ENCODE assay signal across 17 cellular contexts in the genomic region with DNA sequence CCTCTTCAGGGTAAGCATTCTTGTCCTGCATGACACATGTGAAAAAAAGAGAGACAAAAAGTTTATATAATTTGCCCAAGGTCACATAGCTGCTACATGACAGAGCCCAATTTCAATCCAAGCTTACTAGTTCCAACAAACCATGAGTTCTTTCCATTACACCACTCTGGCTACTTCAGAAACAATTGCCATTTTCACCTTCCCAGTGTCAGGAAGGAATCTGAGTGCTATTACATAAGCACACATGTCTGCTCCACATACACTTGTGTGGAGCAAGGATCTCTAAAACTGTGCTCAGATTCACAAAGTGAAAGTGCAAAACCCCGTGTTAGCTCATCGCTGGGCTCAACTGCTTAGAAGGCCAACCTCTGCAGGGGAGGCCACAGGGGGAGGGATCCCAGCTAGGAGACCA.
A peak's percentile ranks its signal among the peaks of the same experiment; 100 is the strongest.
DNase-seq lines count a peak whose midpoint lies in the region; ATAC-seq, FAIRE-seq and TF ChIP-seq lines count a peak whose summit lies in the region.
"Had no signal": no experiment of that assay in that cellular context is flagged by ENCODE, and none has a peak within 500 bp of the region (broad histone marks: within the 10 kb centered on the region; RNA-seq: fewer than 3 reads in every experiment).

No MANE protein-coding gene starts in this region.

- no peak overlapping the region for H3K9ac ChIP-seq in SK-N-SH

- H4K20me1 ChIP-seq in SK-N-SH (ENCODE audit: insufficient read depth), result no peaks in the 10 kb centered on the region

- H2AFZ ChIP-seq in SK-N-SH (ENCODE audit: low read depth), result no peak overlapping the region

- H3F3A ChIP-seq in SK-N-SH (replicated peaks; ENCODE audit: insufficient read depth), result no peaks in the 10 kb centered on the region

- POLR2A ChIA-PET in SK-N-SH (lab: Yijun Ruan, JAX), result no interaction called here

- H3K9me3 ChIP-seq in SK-N-SH (no peaks in the 10 kb centered on the region), lower lobe of right lung (no peaks in the 10 kb centered on the region), upper lobe of right lung (no peaks in the 10 kb centered on the region)
- H3K9me3 ChIP-seq: breast epithelium had no signal

- H3K36me3 ChIP-seq in SK-N-SH (replicated peaks in 1 of 2; ENCODE audit: control insufficient read depth in 1 of 2, insufficient read depth in 2 of 2, low read length in 1 of 2) (no peaks in the 10 kb centered on the region), bronchial epithelial cell (ENCODE audit: control insufficient read depth, insufficient read depth, low read length) (no peaks in the 10 kb centered on the region), lower lobe of right lung (no peaks in the 10 kb centered on the region), upper lobe of right lung (no peaks in the 10 kb centered on the region)
- H3K36me3 ChIP-seq: breast epithelium had no signal

- TF ChIP-seq CTCF in SK-N-SH (IDR thresholded peaks at IDR 0.05), result no peak
- TF ChIP-seq CTCF in bronchial epithelial cell (IDR thresholded peaks at IDR 0.05; ENCODE audit: insufficient read depth, low read length, severe bottlenecking), result no peak
- no peak for TF ChIP-seq CTCF in lower lobe of right lung (IDR thresholded peaks at IDR 0.05)
- no peak for TF ChIP-seq CTCF in upper lobe of right lung (IDR thresholded peaks at IDR 0.05)

- intact Hi-C loops in lower lobe of right lung (cut with DNase I) (no loop called here), upper lobe of right lung (cut with DNase I) (no loop called here)

- TF ChIP-seq RAD21 in SK-N-SH (IDR thresholded peaks at IDR 0.05; ENCODE audit: low read length), result no peak

- 0 out of 2 replicates have a peak overlapping the region, but pooled peaks have one; percentile 44 for H3K4me2 ChIP-seq in SK-N-SH

- H3K4me1 ChIP-seq in SK-N-SH (ENCODE audit: control insufficient read depth in 1 of 2, insufficient read depth in 2 of 2, low read depth in 1 of 2, low read length in 1 of 2) (no peaks in the 10 kb centered on the region), lower lobe of right lung (no peaks in the 10 kb centered on the region), upper lobe of right lung (no peaks in the 10 kb centered on the region)
- H3K4me1 ChIP-seq: breast epithelium had no signal

- no peak overlapping the region for H3K27ac ChIP-seq in SK-N-SH (ENCODE audit: low read depth in 2 of 2, low read length in 1 of 2)
- peak overlapping the region; percentile 48 for H3K27ac ChIP-seq in lower lobe of right lung
- H3K27ac ChIP-seq in upper lobe of right lung, result peak overlapping the region; percentile 40
- H3K27ac ChIP-seq: breast epithelium had no signal

- CTCF ChIA-PET in SK-N-SH (lab: Yijun Ruan, JAX), result interaction anchor here (0.7 to 1.3 kb wide), 2 partner anchors 24 to 56 kb away, joined by 4 read pairs; no protein-coding TSS in a partner anchor

- peaks cover 5% of the 10 kb centered on the region; the same call in 1 of the 2 replicates for H3K9me2 ChIP-seq in SK-N-SH

- no peak for DNase-seq in SK-N-SH
- peak; percentile 8 for DNase-seq in bronchial epithelial cell (ENCODE audit: low read depth)
- no peak for DNase-seq in lower lobe of right lung
- DNase-seq in upper lobe of right lung, result no peak
- no peak for DNase-seq in SKM-1 (lab: John Stamatoyannopoulos, UW; ENCODE audit: unreplicated experiment)
- DNase-seq in cortex of kidney (lab: John Stamatoyannopoulos, UW), result no peak
- no peak for DNase-seq in hypothalamus (lab: John Stamatoyannopoulos, UW)
- DNase-seq: 8988T; activated T-cell treated with anti-CD3 and anti-CD28 coated beads, Interleukin-2, amount 50 U/mL, for 4 hours; DMS79 treated with DMSO at 0.1 percent for 48 hours; left cardiac atrium; NCI-H82; stimulated activated CD4-positive, alpha-beta T cell treated with anti-CD3 and anti-CD28 coated beads, Interleukin-1b, Interleukin-23, amount 100 ng/mL, for 48 hours had no signal

- no peaks in the 10 kb centered on the region for H3K79me2 ChIP-seq in SK-N-SH (ENCODE audit: insufficient read depth)

- ATAC-seq in SK-N-SH treated with all-trans-retinoic acid at 6 μM for 48 hours (no peak), lower lobe of right lung (peak; percentile 70 to 74), upper lobe of right lung (peak; percentile 70)
- ATAC-seq: activated CD4-positive, CD25-positive, alpha-beta regulatory T cell treated with anti-CD3 and anti-CD28 coated beads, Interleukin-2, amount 50 U/mL, for 24 hours; activated T-cell treated with anti-CD3 and anti-CD28 coated beads, Interleukin-2, amount 50 U/mL, for 4 hours; esophagus mucosa had no signal

- TF ChIP-seq EP300 in SK-N-SH (IDR thresholded peaks at IDR 0.05; ENCODE audit: borderline replicate concordance in 1 of 2, low read depth in 1 of 2, low read length in 1 of 2), result no peak

- WGBS in SK-N-SH (ENCODE audit: low lambda C conversion rate), result 34% methylated on average over 2 of the region's 2 CpGs

- no peak for FAIRE-seq in bronchial epithelial cell (lab: Jason Lieb, UNC)

- peak overlapping the region in 1 of 2 experiments; percentile 20; a peak in 1 of 4 replicates for H3K4me3 ChIP-seq in SK-N-SH (ENCODE audit: low read depth in 2 of 2, low read length in 1 of 2)
- H3K4me3 ChIP-seq in bronchial epithelial cell (ENCODE audit: low read depth, low read length), result no peak overlapping the region
- H3K4me3 ChIP-seq in lower lobe of right lung, result no peak overlapping the region
- H3K4me3 ChIP-seq in upper lobe of right lung, result no peak overlapping the region
- H3K4me3 ChIP-seq: breast epithelium had no signal

- H3K27me3 ChIP-seq in SK-N-SH (ENCODE audit: insufficient read depth), result no peaks in the 10 kb centered on the region
- H3K27me3 ChIP-seq in bronchial epithelial cell (ENCODE audit: control insufficient read depth, insufficient read depth, low read length), result no peaks in the 10 kb centered on the region
- H3K27me3 ChIP-seq in lower lobe of right lung (ENCODE audit: low read depth), result no peaks in the 10 kb centered on the region
- H3K27me3 ChIP-seq in upper lobe of right lung, result no peaks in the 10 kb centered on the region
- H3K27me3 ChIP-seq: breast epithelium had no signal

TF ChIP-seq in SK-N-SH, 30 proteins besides CTCF, POLR2A, EP300 and RAD21 (continues in another document):
- TF ChIP-seq, protein P1, sequence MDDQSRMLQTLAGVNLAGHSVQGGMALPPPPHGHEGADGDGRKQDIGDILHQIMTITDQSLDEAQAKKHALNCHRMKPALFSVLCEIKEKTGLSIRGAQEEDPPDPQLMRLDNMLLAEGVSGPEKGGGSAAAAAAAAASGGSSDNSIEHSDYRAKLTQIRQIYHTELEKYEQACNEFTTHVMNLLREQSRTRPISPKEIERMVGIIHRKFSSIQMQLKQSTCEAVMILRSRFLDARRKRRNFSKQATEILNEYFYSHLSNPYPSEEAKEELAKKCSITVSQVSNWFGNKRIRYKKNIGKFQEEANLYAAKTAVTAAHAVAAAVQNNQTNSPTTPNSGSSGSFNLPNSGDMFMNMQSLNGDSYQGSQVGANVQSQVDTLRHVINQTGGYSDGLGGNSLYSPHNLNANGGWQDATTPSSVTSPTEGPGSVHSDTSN (IDR thresholded peaks at IDR 0.05), result no peak
- no peak for TF ChIP-seq CHD2 (IDR thresholded peaks at IDR 0.05; ENCODE audit: low read length, partially characterized antibody)
- TF ChIP-seq, protein P2, sequence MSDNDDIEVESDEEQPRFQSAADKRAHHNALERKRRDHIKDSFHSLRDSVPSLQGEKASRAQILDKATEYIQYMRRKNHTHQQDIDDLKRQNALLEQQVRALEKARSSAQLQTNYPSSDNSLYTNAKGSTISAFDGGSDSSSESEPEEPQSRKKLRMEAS (IDR thresholded peaks at IDR 0.05; ENCODE audit: low read depth), result no peak
- TF ChIP-seq RXRA (IDR thresholded peaks at IDR 0.05; ENCODE audit: borderline replicate concordance, low read depth), result no peak

TF ChIP-seq in SK-N-SH treated with all-trans-retinoic acid at 6 μM for 48 hours, 23 proteins besides CTCF, POLR2A, EP300 and RAD21 (continues in another document):
- TF ChIP-seq, protein P3, sequence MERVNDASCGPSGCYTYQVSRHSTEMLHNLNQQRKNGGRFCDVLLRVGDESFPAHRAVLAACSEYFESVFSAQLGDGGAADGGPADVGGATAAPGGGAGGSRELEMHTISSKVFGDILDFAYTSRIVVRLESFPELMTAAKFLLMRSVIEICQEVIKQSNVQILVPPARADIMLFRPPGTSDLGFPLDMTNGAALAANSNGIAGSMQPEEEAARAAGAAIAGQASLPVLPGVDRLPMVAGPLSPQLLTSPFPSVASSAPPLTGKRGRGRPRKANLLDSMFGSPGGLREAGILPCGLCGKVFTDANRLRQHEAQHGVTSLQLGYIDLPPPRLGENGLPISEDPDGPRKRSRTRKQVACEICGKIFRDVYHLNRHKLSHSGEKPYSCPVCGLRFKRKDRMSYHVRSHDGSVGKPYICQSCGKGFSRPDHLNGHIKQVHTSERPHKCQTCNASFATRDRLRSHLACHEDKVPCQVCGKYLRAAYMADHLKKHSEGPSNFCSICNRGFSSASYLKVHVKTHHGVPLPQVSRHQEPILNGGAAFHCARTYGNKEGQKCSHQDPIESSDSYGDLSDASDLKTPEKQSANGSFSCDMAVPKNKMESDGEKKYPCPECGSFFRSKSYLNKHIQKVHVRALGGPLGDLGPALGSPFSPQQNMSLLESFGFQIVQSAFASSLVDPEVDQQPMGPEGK (CRISPR knock-in tag; IDR thresholded peaks at IDR 0.05; ENCODE audit: borderline replicate concordance), result no peak
- TF ChIP-seq OSR1 (CRISPR knock-in tag; IDR thresholded peaks at IDR 0.05) (no peak), ARNTL (CRISPR knock-in tag; IDR thresholded peaks at IDR 0.05; ENCODE audit: borderline replicate concordance, low read depth) (no peak), TCF4 (CRISPR knock-in tag; IDR thresholded peaks at IDR 0.05; ENCODE audit: borderline replicate concordance) (no peak), ZFP3 (CRISPR knock-in tag; IDR thresholded peaks at IDR 0.05) (no peak), ZNF8 (CRISPR knock-in tag; IDR thresholded peaks at IDR 0.05) (no peak), ZNF565 (CRISPR knock-in tag; conservative IDR thresholded peaks at IDR 0.05; ENCODE audit: low read depth) (no peak)
- TF ChIP-seq, protein P4, sequence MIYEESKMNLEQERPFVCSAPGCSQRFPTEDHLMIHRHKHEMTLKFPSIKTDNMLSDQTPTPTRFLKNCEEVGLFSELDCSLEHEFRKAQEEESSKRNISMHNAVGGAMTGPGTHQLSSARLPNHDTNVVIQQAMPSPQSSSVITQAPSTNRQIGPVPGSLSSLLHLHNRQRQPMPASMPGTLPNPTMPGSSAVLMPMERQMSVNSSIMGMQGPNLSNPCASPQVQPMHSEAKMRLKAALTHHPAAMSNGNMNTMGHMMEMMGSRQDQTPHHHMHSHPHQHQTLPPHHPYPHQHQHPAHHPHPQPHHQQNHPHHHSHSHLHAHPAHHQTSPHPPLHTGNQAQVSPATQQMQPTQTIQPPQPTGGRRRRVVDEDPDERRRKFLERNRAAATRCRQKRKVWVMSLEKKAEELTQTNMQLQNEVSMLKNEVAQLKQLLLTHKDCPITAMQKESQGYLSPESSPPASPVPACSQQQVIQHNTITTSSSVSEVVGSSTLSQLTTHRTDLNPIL (CRISPR knock-in tag; IDR thresholded peaks at IDR 0.05; ENCODE audit: low read depth), result no peak

Comparison
In these comparisons a context has a peak if more than half of its experiments do, and no peak if none do; other contexts are left out.
1. H3K27ac ChIP-seq: peak in lower lobe of right lung (single experiment) and upper lobe of right lung (single experiment); none in SK-N-SH (0 of 2).